ENCODE assay signal across 8 cellular contexts in the genomic region with DNA sequence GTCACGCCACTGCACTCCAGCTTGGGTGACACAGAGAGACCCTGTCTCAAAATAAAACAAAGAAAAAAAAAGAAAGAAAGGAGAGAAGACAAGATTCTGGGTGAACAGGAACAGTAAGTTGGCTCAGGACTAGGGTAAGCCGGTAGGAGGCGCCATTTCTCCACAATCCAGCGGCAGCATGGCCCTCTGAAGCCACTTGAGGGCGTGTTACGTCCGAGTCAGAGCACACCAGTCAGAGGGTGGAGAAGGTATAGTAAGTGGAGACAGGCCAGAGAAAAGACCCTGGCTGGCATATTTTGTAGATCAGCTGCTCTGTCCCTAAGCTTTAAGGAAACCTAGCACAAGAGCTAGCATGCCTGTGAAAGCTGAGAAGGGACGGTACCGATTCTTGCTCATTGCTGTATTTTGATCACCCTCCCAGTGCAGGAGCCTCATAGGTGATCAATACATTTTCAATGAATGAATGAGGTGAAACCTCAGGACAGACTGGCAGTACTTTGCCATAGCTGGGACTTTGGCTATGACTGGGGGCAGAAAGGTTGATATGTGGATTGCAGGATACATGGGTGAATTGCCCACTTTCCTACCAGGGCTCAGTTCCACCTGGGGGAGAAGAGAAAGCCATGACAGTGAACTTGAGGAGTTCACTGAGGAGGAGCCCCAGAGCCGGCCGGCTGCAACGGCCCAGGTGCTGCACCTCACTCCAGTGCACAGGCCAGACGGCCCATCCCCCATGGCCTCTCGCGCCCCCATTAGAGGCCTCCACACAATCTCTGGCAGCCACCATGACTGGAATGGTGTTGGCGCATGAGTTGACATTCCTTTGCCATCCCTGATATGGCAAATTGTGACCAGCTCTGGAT. TPM values are rescaled to one million over a fixed set of nuclear protein-coding genes. Genes with fewer than 3 reads are reported as not detected.
DNase-seq lines count a peak whose midpoint lies in the region; ATAC-seq and TF ChIP-seq lines count a peak whose summit lies in the region.

No MANE protein-coding gene starts in this region.

- no peak for TF ChIP-seq POLR2A in breast epithelium (IDR thresholded peaks at IDR 0.05)

- DNase-seq in GM12864 (ENCODE audit: low read depth) (peak; percentile 82), NCI-H2227 (lab: John Stamatoyannopoulos, UW; ENCODE audit: unreplicated experiment) (peak; percentile 96), WERI-Rb-1 (peak; percentile 85), breast epithelium (ENCODE audit: low spot score in 2 of 2) (peak in 1 of 2 donors; percentile 63), kidney epithelial cell (ENCODE audit: low read depth) (no peak)
- DNase-seq in stimulated activated CD4-positive, alpha-beta T cell treated with anti-CD3 and anti-CD28 coated beads, Interleukin-2, amount 100 ng/mL, for 4 hours (ENCODE audit: low read depth) = peak; percentile 82

- no peaks in the 10 kb centered on the region for H3K9me3 ChIP-seq in WERI-Rb-1 (ENCODE audit: severe bottlenecking)
- no peaks in the 10 kb centered on the region for H3K9me3 ChIP-seq in breast epithelium

- H3K4me3 ChIP-seq in GM12864 (ENCODE audit: low read depth, low read length) (no peak overlapping the region), WERI-Rb-1 (ENCODE audit: low read depth, low read length) (no peak overlapping the region), breast epithelium (no peak overlapping the region), kidney epithelial cell (ENCODE audit: low read depth, low read length) (no peak overlapping the region)

- H3K4me1 ChIP-seq in breast epithelium = no peaks in the 10 kb centered on the region

- TF ChIP-seq CTCF in GM12864 (IDR thresholded peaks at IDR 0.05; ENCODE audit: low read depth, low read length, missing control alignments) (peak; percentile 100), WERI-Rb-1 (IDR thresholded peaks at IDR 0.05; ENCODE audit: low read depth, low read length) (peak; percentile 99), breast epithelium (IDR thresholded peaks at IDR 0.05) (peak; percentile 69 to 81 (median 78)), kidney epithelial cell (IDR thresholded peaks at IDR 0.05; ENCODE audit: insufficient read depth, low read length, poor library complexity, severe bottlenecking) (peak; percentile 100)

- H3K27ac ChIP-seq in WERI-Rb-1 (no peak overlapping the region), breast epithelium (no peak overlapping the region)

- H3K36me3 ChIP-seq in WERI-Rb-1 (no peaks in the 10 kb centered on the region), breast epithelium (no peaks in the 10 kb centered on the region), kidney epithelial cell (ENCODE audit: control insufficient read depth, insufficient read depth, low read length) (no peaks in the 10 kb centered on the region)

- ATAC-seq in HG03064 (IDR thresholded peaks at IDR 0.05; ENCODE audit: low read depth, unreplicated experiment) (peak; percentile 67), GM18907 (IDR thresholded peaks at IDR 0.05; ENCODE audit: unreplicated experiment) (no peak)

- intact Hi-C loops in breast epithelium (cut with DNase I; ENCODE audit: low total_unique reads) = no loop called here

- H3K27me3 ChIP-seq in WERI-Rb-1 (ENCODE audit: insufficient read depth, low read depth, severe bottlenecking) (no peaks in the 10 kb centered on the region), breast epithelium (no peaks in the 10 kb centered on the region), kidney epithelial cell (ENCODE audit: control insufficient read depth, insufficient read depth, low read length) (no peaks in the 10 kb centered on the region)

RNA-seq across cellular contexts. Expression of a gene that starts 23.5 kb away (rescaled TPM):
- 1 to 10 TPM; 1.2 to 2.9 (median 1.6) TPM for total RNA-seq in breast epithelium
- total RNA-seq in kidney epithelial cell = 1.4 and 2.3 TPM in 2 replicates

RNA-seq across cellular contexts. Expression of a gene that starts 32.8 kb away (rescaled TPM):
- total RNA-seq in breast epithelium (10 to 100 TPM; 13.8 to 19.2 (median 15.1) TPM), kidney epithelial cell (17.3 and 27.0 TPM in 2 replicates)

RNA-seq across cellular contexts. Expression of a gene that starts 38.8 kb away (rescaled TPM):
- 1 to 10 TPM in 2 of 3 donors, not detected in 1; 1.6 to 1.9 TPM for total RNA-seq in breast epithelium
- total RNA-seq in kidney epithelial cell = 14.2 and 20.2 TPM in 2 replicates
